17 cellular contexts compared by ENCODE assay signal in the genomic region with DNA sequence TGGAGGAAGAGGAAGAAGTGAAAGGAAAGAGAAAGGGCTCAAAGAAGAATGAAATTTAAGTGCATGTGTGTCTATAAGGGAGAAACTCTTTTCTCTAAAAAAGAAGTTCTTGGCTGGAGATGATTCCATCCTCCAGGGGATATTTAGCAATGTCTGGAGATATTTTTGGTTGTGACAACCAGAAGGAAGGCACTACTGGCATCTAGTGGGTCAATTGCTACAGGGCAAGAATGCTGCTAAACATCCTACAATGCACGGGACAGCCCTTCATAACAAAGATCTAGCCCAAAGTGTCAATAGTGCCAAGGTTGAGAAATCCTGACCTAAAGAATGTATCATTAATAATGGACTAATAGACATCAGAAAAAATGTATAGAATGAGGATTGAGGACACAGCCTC. TPM values are rescaled to one million over a fixed set of nuclear protein-coding genes. Genes with fewer than 3 reads are reported as not detected.
A peak's percentile ranks its signal among the peaks of the same experiment; 100 is the strongest.
DNase-seq lines count a peak whose midpoint lies in the region; ATAC-seq and TF ChIP-seq lines count a peak whose summit lies in the region.
"Had no signal": no experiment of that assay in that cellular context is flagged by ENCODE, and none has a peak within 500 bp of the region (broad histone marks: within the 10 kb centered on the region; RNA-seq: fewer than 3 reads in every experiment).

No MANE protein-coding gene starts in this region.

- peaks cover 6% of the 10 kb centered on the region for H3K4me1 ChIP-seq in ACC112 (ENCODE audit: control insufficient read depth, insufficient read depth, low read length, unreplicated experiment)
- no peaks in the 10 kb centered on the region for H3K4me1 ChIP-seq in GM23248 (ENCODE audit: insufficient read depth)
- H3K4me1 ChIP-seq: upper lobe of left lung had no signal

- no peaks in the 10 kb centered on the region for H3K9me2 ChIP-seq in GM23248 (ENCODE audit: insufficient read depth)

- no peak overlapping the region for H3K4me3 Mint-ChIP-seq in effector memory CD8-positive, alpha-beta T cell
- H3K4me3 Mint-ChIP-seq: central memory CD8-positive, alpha-beta T cell had no signal

- DNase-seq in GM23248 (peak; percentile 4), OCI-M1 (lab: John Stamatoyannopoulos, UW) (peak; percentile 31), fibroblast of pulmonary artery (ENCODE audit: low read depth) (peak; percentile 35), NCI-H69 (lab: John Stamatoyannopoulos, UW) (no peak), hippocampal formation (lab: John Stamatoyannopoulos, UW) (no peak), NCI-H1105 treated with DMSO at 0.1 percent for 48 hours (lab: John Stamatoyannopoulos, UW) (no peak)
- no peak for DNase-seq in effector memory CD8-positive, alpha-beta T cell
- DNase-seq: activated naive CD4-positive, alpha-beta T cell; AML-193; midbrain; NCI-H1694 treated with DMSO at 0.1 percent for 48 hours; NCI-H526; SHP77; upper lobe of left lung had no signal

- no peaks in the 10 kb centered on the region for H3K4me1 Mint-ChIP-seq in effector memory CD8-positive, alpha-beta T cell (ENCODE audit: low read depth in 2 of 2)
- H3K4me1 Mint-ChIP-seq: central memory CD8-positive, alpha-beta T cell had no signal

- peak; percentile 28 for TF ChIP-seq CTCF in fibroblast of pulmonary artery (IDR thresholded peaks at IDR 0.05; ENCODE audit: low read length, missing control alignments)

- no peaks in the 10 kb centered on the region for H3K36me3 Mint-ChIP-seq in effector memory CD8-positive, alpha-beta T cell (ENCODE audit: insufficient read depth)

- in situ Hi-C loops in GM23248 (cut with MboI) = no loop called here

- H3K9me3 ChIP-seq in GM23248 (ENCODE audit: low read depth) = no peaks in the 10 kb centered on the region
- H3K9me3 ChIP-seq: upper lobe of left lung had no signal

- H3K4me2 ChIP-seq in GM23248 (ENCODE audit: unreplicated experiment) = no peak overlapping the region

- H4K20me1 ChIP-seq in GM23248 (ENCODE audit: insufficient read depth) = no peaks in the 10 kb centered on the region

- H3K36me3 ChIP-seq in ACC112 (ENCODE audit: insufficient read depth, low read length) (no peaks in the 10 kb centered on the region), GM23248 (ENCODE audit: low read depth) (no peaks in the 10 kb centered on the region)
- H3K36me3 ChIP-seq: upper lobe of left lung had no signal

- H2AFZ ChIP-seq in ACC112 (ENCODE audit: low read length, unreplicated experiment) (peak overlapping the region; percentile 32), GM23248 (no peak overlapping the region)

- ATAC-seq in effector memory CD8-positive, alpha-beta T cell (replicated peaks) = no peak

- H3K27me3 ChIP-seq in ACC112 (ENCODE audit: insufficient read depth, low read length) (no peaks in the 10 kb centered on the region), GM23248 (replicated peaks; ENCODE audit: insufficient read depth) (peaks cover 47% of the 10 kb centered on the region)
- H3K27me3 ChIP-seq: upper lobe of left lung had no signal

- WGBS in GM23248 (ENCODE audit: low coverage in 1 of 2, low lambda C conversion rate in 2 of 2, missing lambda C conversion rate in 2 of 2), 2 experiments = 0 to 5% methylated on average over 1 of the region's 1 CpG

- no peak overlapping the region for H3K9ac ChIP-seq in GM23248

- peaks cover 6 to 35% of the 10 kb centered on the region in 2 donors for H3K27me3 Mint-ChIP-seq in effector memory CD8-positive, alpha-beta T cell

- no peaks in the 10 kb centered on the region for H3K79me2 ChIP-seq in ACC112 (ENCODE audit: control insufficient read depth, insufficient read depth, low read length, unreplicated experiment)
- H3K79me2 ChIP-seq in GM23248 (ENCODE audit: insufficient read depth) = no peaks in the 10 kb centered on the region

- no peaks in the 10 kb centered on the region for H3F3A ChIP-seq in GM23248 (ENCODE audit: insufficient read depth)

- H3K9me3 Mint-ChIP-seq in effector memory CD8-positive, alpha-beta T cell = no peaks in the 10 kb centered on the region
- H3K9me3 Mint-ChIP-seq: central memory CD8-positive, alpha-beta T cell had no signal

- H3K27ac Mint-ChIP-seq in effector memory CD8-positive, alpha-beta T cell = no peak overlapping the region

- H3K4me3 ChIP-seq in ACC112 (ENCODE audit: low read depth, low read length) (no peak overlapping the region), GM23248 (no peak overlapping the region), fibroblast of pulmonary artery (replicated peaks; ENCODE audit: low read depth, low read length) (no peak overlapping the region)
- H3K4me3 ChIP-seq: upper lobe of left lung had no signal

- H3K27ac ChIP-seq in ACC112 (ENCODE audit: low read depth, low read length) (no peak overlapping the region), GM23248 (no peak overlapping the region)
- H3K27ac ChIP-seq: upper lobe of left lung had no signal

RNA-seq across cellular contexts. Expression of a gene that starts 57.4 kb away (rescaled TPM):
- not detected in 2 replicates for total RNA-seq in GM23248 (2014; rRNA removed; shearing (Covaris generic))
- polyA plus RNA-seq in GM23248 (2016; fragmentation: Nextera tagmentation; extraction: Ambion mirVana) = 0.56 and 1.9 TPM in 2 replicates
- total RNA-seq: activated CD8-positive, alpha-beta memory T cell treated with anti-CD3 and anti-CD28 coated beads for 36 hours had no signal

Comparison
In these comparisons a context has a peak if more than half of its experiments do, and no peak if none do; other contexts are left out.
1. DNase-seq: peak in GM23248 (single experiment), OCI-M1 (single experiment) and fibroblast of pulmonary artery (single experiment); none in effector memory CD8-positive, alpha-beta T cell (0 of 3), NCI-H69 (single experiment), hippocampal formation (0 of 2) and NCI-H1105 treated with DMSO at 0.1 percent for 48 hours (single experiment).